ENCODE assay signal across 26 cellular contexts in the genomic region with DNA sequence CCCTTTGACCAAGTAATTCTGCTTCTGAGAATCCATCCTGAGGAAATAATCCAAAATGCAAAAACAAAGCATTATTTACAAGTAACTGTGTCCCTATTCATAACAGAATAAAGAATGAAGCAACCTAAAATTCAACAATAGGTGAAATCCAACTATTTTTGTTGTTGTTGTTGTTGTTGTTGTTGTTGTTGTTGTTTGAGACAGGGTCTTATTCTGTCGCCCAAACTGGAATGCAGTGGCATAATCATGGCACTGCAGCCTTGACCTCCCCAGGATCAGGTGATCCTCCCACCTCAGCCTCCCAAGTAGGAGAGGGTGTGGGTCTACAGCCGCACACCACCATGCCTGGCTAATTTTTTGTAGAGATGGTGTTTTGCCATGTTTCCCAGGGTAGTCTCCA.
"Had no signal": no experiment of that assay in that cellular context is flagged by ENCODE, and none has a peak within 500 bp of the region (broad histone marks: within the 10 kb centered on the region; RNA-seq: fewer than 3 reads in every experiment).

No MANE protein-coding gene starts in this region.

- H3K36me3 ChIP-seq: stomach, suprapubic skin, thoracic aorta, thyroid gland, tibial artery, tibial nerve, transverse colon, upper lobe of left lung, upper lobe of right lung, uterus, vagina had no signal

- H3K27me3 ChIP-seq: stomach, suprapubic skin, testis, thyroid gland, tibial artery, tibial nerve, transverse colon, upper lobe of left lung, upper lobe of right lung, uterus, vagina had no signal

- ATAC-seq: stimulated activated effector memory CD8-positive, alpha-beta T cell treated with anti-CD3 and anti-CD28 coated beads, Interleukin-12 subunit alpha, Interleukin-12 subunit beta, amount 100 ng/mL, for 72 hours; stimulated activated memory B cell treated with anti-CD40 and anti-IgM and Interleukin-4, amounts not matched to agents 10 μg/mL and 1 μg/mL and 100 μg/mL, for 72 hours; stimulated activated naive B cell treated with anti-CD40 and anti-IgM and Interleukin-4, amounts not matched to agents 10 μg/mL and 1 μg/mL and 100 μg/mL, for 72 hours; stimulated activated naive CD8-positive, alpha-beta T cell treated with anti-CD3 and anti-CD28 coated beads, Interleukin-15, amount 100 ng/mL, for 72 hours; stimulated activated naive CD8-positive, alpha-beta T cell treated with anti-CD3 and anti-CD28 coated beads, Interleukin-15, Interleukin-2, amounts not matched to agents 100 U/mL and 50 U/mL, for 24 hours; upper lobe of right lung had no signal

- H3K27ac ChIP-seq: stomach, suprapubic skin, testis, thoracic aorta, thyroid gland, tibial artery, tibial nerve, transverse colon, upper lobe of left lung, upper lobe of right lung, uterus, vagina had no signal

- H3K4me3 ChIP-seq: stomach, suprapubic skin, testis, thoracic aorta, thyroid gland, tibial artery, tibial nerve, transverse colon, upper lobe of left lung, upper lobe of right lung, uterus, vagina had no signal

- H3K9me3 ChIP-seq: stomach, suprapubic skin, testis, thoracic aorta, thyroid gland, tibial artery, tibial nerve, transverse colon, upper lobe of left lung, upper lobe of right lung, uterus, vagina had no signal

- H3K4me1 ChIP-seq: stomach, testis, thyroid gland, tibial artery, transverse colon, upper lobe of left lung, upper lobe of right lung, uterus, vagina had no signal

- DNase-seq: stimulated activated CD4-positive, alpha-beta T cell treated with anti-CD3 and anti-CD28 coated beads, Interleukin-2, amount 100 ng/mL, for 48 hours; stimulated activated CD4-positive, alpha-beta T cell treated with anti-CD3 and anti-CD28 coated beads, Interleukin-4, amount 100 ng/mL, for 1 hour; stimulated activated CD4-positive, alpha-beta T cell treated with anti-CD3 and anti-CD28 coated beads, Interleukin-4, amount 100 ng/mL, for 24 hours; stimulated activated CD4-positive, alpha-beta T cell treated with anti-CD3 and anti-CD28 coated beads, Interleukin-4, amount 100 ng/mL, for 4 hours; stimulated activated CD8-positive, alpha-beta memory T cell treated with anti-CD3 and anti-CD28 coated beads, Interleukin-4, amount 100 ng/mL, for 48 hours; stimulated activated naive B cell treated with anti-CD40 and anti-IgM and Interleukin-4, amounts not matched to agents 10 μg/mL and 1 μg/mL and 100 μg/mL, for 72 hours; stimulated activated naive CD4-positive, alpha-beta T cell; stimulated activated naive CD4-positive, alpha-beta T cell treated with Interleukin-2 at 50 U/mL for 16 hours; stimulated activated naive CD8-positive, alpha-beta T cell treated with anti-CD3 and anti-CD28 coated beads, Interleukin-15, amount 100 ng/mL, for 72 hours; stimulated activated naive CD8-positive, alpha-beta T cell treated with anti-CD3 and anti-CD28 coated beads, Interleukin-15, Interleukin-2, amounts not matched to agents 100 U/mL and 50 U/mL, for 24 hours; stomach; substantia nigra; testis; thyroid gland; tibial artery; transverse colon; trophoblast cell; upper lobe of left lung; upper lobe of right lung; uterus had no signal
